Comparison of ENCODE assay signal across 26 cellular contexts in the genomic region with DNA sequence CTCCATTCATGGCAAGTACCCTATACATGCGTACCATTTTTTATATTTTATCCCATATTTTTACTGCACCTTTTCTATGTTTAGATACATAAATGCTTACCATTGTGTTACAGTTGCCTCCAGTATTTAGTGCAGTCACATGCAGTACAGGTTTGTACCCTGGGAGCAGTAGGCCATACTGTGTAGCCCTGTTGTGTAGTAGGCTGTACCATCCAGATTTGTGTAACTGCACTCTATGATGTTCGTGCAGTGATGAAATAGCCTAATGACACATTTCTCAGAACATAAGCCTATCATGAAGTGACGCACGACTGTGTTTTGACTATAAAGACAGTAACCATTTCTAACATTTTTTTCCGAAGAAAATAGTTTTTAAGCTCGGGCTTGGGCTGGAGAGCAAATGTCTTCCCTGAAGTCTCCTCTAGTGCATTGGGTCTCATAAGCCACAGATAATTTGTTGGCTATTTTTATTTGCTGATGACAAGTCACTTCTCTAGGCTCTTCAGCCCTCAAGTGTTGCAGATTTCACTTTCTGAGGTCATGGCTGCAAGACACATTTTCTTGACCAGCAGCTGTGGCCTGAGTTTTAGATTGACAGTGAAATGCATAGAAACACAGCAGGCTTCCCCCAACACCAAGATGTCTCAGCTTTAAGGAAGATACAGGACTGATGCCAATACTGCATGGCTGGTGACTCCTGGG. TPM values are rescaled to one million over a fixed set of nuclear protein-coding genes. Genes with fewer than 3 reads are reported as not detected.
A peak's percentile ranks its signal among the peaks of the same experiment; 100 is the strongest.
DNase-seq lines count a peak whose midpoint lies in the region; ATAC-seq, FAIRE-seq and TF ChIP-seq lines count a peak whose summit lies in the region.
"Had no signal": no experiment of that assay in that cellular context is flagged by ENCODE, and none has a peak within 500 bp of the region (broad histone marks: within the 10 kb centered on the region; RNA-seq: fewer than 3 reads in every experiment).

No MANE protein-coding gene starts in this region.

- peaks cover 40% of the 10 kb centered on the region for H3K4me1 Mint-ChIP-seq in brain
- H3K4me1 Mint-ChIP-seq in CD4-positive, alpha-beta memory T cell = no peaks in the 10 kb centered on the region
- H3K4me1 Mint-ChIP-seq: IgD-negative memory B cell had no signal

- H2BK120ac ChIP-seq in neuronal stem cell (ENCODE audit: low read depth, low read length) = no peak overlapping the region

- H3K9ac ChIP-seq in neuronal stem cell (ENCODE audit: low read depth, low read length, poor library complexity) = no peak overlapping the region
- H3K9ac ChIP-seq: BLaER1 treated with 17β-estradiol and CSF1 and Interleukin-3, amounts not matched to agents 10 nM and 100 nM; KMS-11 had no signal

- no peak overlapping the region for H3K14ac ChIP-seq in neuronal stem cell (ENCODE audit: low read length)

- POLR2A ChIA-PET in CD4-positive, alpha-beta memory T cell (lab: Charles Lee; ENCODE audit: partially characterized antibody) = no interaction called here

- no peak for ATAC-seq in HG03460 (IDR thresholded peaks at IDR 0.05; ENCODE audit: unreplicated experiment)
- ATAC-seq: A549, GM12878 had no signal

- TF ChIP-seq CTCF in brain (conservative IDR thresholded peaks at IDR 0.05) (no peak), left ventricle myocardium inferior (IDR thresholded peaks at IDR 0.05; ENCODE audit: borderline replicate concordance) (no peak), prostate gland (IDR thresholded peaks at IDR 0.05) (no peak)

- no peak overlapping the region for H3K4ac ChIP-seq in neuronal stem cell (ENCODE audit: low read length)

- DNase-seq in HTR-8/SVneo (ENCODE audit: insufficient read length, low spot score) (no peak), left ventricle myocardium inferior (no peak), neuronal stem cell (ENCODE audit: low spot score) (no peak), prostate gland (ENCODE audit: low spot score) (no peak)
- DNase-seq in CD4-positive, alpha-beta memory T cell = no peak
- DNase-seq: AML-193; Caco-2; CD4-positive, alpha-beta T cell; DMS79; EL; GDM1; HCEC 1CT; MM.1S; NCI-H2029 treated with DMSO at 0.1 percent for 48 hours; NCI-H526 treated with DMSO at 0.1 percent for 48 hours; RPMI8226; SHP77 treated with DMSO at 0.1 percent for 48 hours had no signal

- H4K91ac ChIP-seq in neuronal stem cell (ENCODE audit: low read depth, low read length, poor library complexity) = no peak overlapping the region

- CTCF ChIA-PET in CD4-positive, alpha-beta memory T cell (lab: Charles Lee; ENCODE audit: partially characterized antibody) = no interaction called here

- H3K36me3 Mint-ChIP-seq in brain = peaks cover 28% of the 10 kb centered on the region
- H3K36me3 Mint-ChIP-seq in CD4-positive, alpha-beta memory T cell = no peaks in the 10 kb centered on the region
- H3K36me3 Mint-ChIP-seq: IgD-negative memory B cell had no signal

- H3K4me1 ChIP-seq in left ventricle myocardium inferior = peaks cover 53% of the 10 kb centered on the region
- H3K4me1 ChIP-seq in neuronal stem cell (ENCODE audit: control insufficient read depth in 2 of 2, insufficient read depth in 1 of 2, low read depth in 1 of 2, low read length in 2 of 2) = peaks cover 8 to 14% of the 10 kb centered on the region in 2 donors
- no peaks in the 10 kb centered on the region for H3K4me1 ChIP-seq in prostate gland (replicated peaks)
- no peaks in the 10 kb centered on the region for H3K4me1 ChIP-seq in CD4-positive, alpha-beta memory T cell (ENCODE audit: insufficient read depth, low read length)

- H3K27ac ChIP-seq in left ventricle myocardium inferior (replicated peaks) (peak overlapping the region; percentile 50), neuronal stem cell (replicated peaks; ENCODE audit: low read length) (no peak overlapping the region), prostate gland (no peak overlapping the region)
- no peak overlapping the region for H3K27ac ChIP-seq in CD4-positive, alpha-beta memory T cell (ENCODE audit: low read depth, low read length)
- H3K27ac ChIP-seq: A549; BLaER1 treated with 17β-estradiol and CSF1 and Interleukin-3, amounts not matched to agents 10 nM and 100 nM; KMS-11; SK-N-MC had no signal

- no peak overlapping the region for H2AK5ac ChIP-seq in neuronal stem cell (ENCODE audit: low read depth, low read length)

- H3K27me3 ChIP-seq in left ventricle myocardium inferior (ENCODE audit: low read depth) = no peaks in the 10 kb centered on the region
- H3K27me3 ChIP-seq in neuronal stem cell (ENCODE audit: control insufficient read depth in 3 of 3, insufficient read depth in 3 of 3, low read depth in 1 of 3, low read length in 3 of 3) = no peaks in the 10 kb centered on the region
- H3K27me3 ChIP-seq in prostate gland (replicated peaks; ENCODE audit: insufficient read depth) = no peaks in the 10 kb centered on the region
- H3K27me3 ChIP-seq in CD4-positive, alpha-beta memory T cell (ENCODE audit: insufficient read depth, low read length) = no peaks in the 10 kb centered on the region
- H3K27me3 ChIP-seq: BLaER1 treated with 17β-estradiol and CSF1 and Interleukin-3, amounts not matched to agents 10 nM and 100 nM had no signal

- no peak overlapping the region for H3K4me3 Mint-ChIP-seq in brain
- H3K4me3 Mint-ChIP-seq in CD4-positive, alpha-beta memory T cell = no peak overlapping the region
- H3K4me3 Mint-ChIP-seq: CD4-positive, alpha-beta T cell; IgD-negative memory B cell had no signal

- H3K9me3 Mint-ChIP-seq in brain = peaks cover 0 to 5% (median 4%) of the 10 kb centered on the region in 5 experiments
- H3K9me3 Mint-ChIP-seq in CD4-positive, alpha-beta memory T cell = peaks cover 0 to 4% (median 0%) of the 10 kb centered on the region in 8 donors
- H3K9me3 Mint-ChIP-seq: CD4-positive, alpha-beta T cell; IgD-negative memory B cell had no signal

- TF ChIP-seq POLR2A in prostate gland (IDR thresholded peaks at IDR 0.05) = no peak

- H4K8ac ChIP-seq in neuronal stem cell (ENCODE audit: low read depth, low read length) = no peak overlapping the region

- H2BK15ac ChIP-seq in neuronal stem cell (ENCODE audit: low read length) = no peak overlapping the region

- H3K18ac ChIP-seq in neuronal stem cell (ENCODE audit: low read length) = peak overlapping the region; percentile 57

- peaks cover 3% of the 10 kb centered on the region for H3K27me3 Mint-ChIP-seq in brain
- no peaks in the 10 kb centered on the region for H3K27me3 Mint-ChIP-seq in CD4-positive, alpha-beta memory T cell
- H3K27me3 Mint-ChIP-seq: CD4-positive, alpha-beta T cell had no signal

- no peak overlapping the region for H2BK5ac ChIP-seq in neuronal stem cell (ENCODE audit: low read length)

- intact Hi-C loops in left ventricle myocardium inferior (cut with micrococcal nuclease) (no loop called here), prostate gland (cut with DNase I) (no loop called here)
- intact Hi-C loops in CD4-positive, alpha-beta memory T cell (cut with micrococcal nuclease) = no loop called here

- no peak overlapping the region for H2AFZ ChIP-seq in neuronal stem cell (ENCODE audit: low read length)

- FAIRE-seq in HTR-8/SVneo (lab: Jason Lieb, UNC) = peak; percentile 38
- FAIRE-seq: A549, GM12878, H1 had no signal

- H3K9me3 ChIP-seq in left ventricle myocardium inferior (replicated peaks) (no peaks in the 10 kb centered on the region), neuronal stem cell (replicated peaks in 1 of 2; ENCODE audit: control insufficient read depth in 2 of 2, insufficient read depth in 1 of 2, low read depth in 1 of 2, low read length in 2 of 2) (peaks cover 0 to 2% of the 10 kb centered on the region in 2 donors), prostate gland (no peaks in the 10 kb centered on the region)
- no peaks in the 10 kb centered on the region for H3K9me3 ChIP-seq in CD4-positive, alpha-beta memory T cell (ENCODE audit: control insufficient read depth in 1 of 2, low read length in 2 of 2)
- H3K9me3 ChIP-seq: A549, Caco-2 had no signal

- H3K36me3 ChIP-seq in left ventricle myocardium inferior (no peaks in the 10 kb centered on the region), neuronal stem cell (replicated peaks in 1 of 2; ENCODE audit: control insufficient read depth in 2 of 2, insufficient read depth in 2 of 2, low read length in 2 of 2) (no peaks in the 10 kb centered on the region), prostate gland (no peaks in the 10 kb centered on the region)
- H3K36me3 ChIP-seq in CD4-positive, alpha-beta memory T cell (ENCODE audit: insufficient read depth, low read length) = no peaks in the 10 kb centered on the region

- no peak overlapping the region for H3K4me2 ChIP-seq in neuronal stem cell (ENCODE audit: insufficient read depth, low read length, poor library complexity, severe bottlenecking)
- H3K4me2 ChIP-seq: A549; BLaER1 treated with 17β-estradiol and CSF1 and Interleukin-3, amounts not matched to agents 10 nM and 100 nM; KMS-11 had no signal

- H3K23ac ChIP-seq in neuronal stem cell (ENCODE audit: low read depth, low read length, poor library complexity) = no peak overlapping the region

- H3K27ac Mint-ChIP-seq in brain = peak overlapping the region in 3 of 5 experiments; percentile 57 to 82 (median 59)
- H3K27ac Mint-ChIP-seq in CD4-positive, alpha-beta memory T cell = no peak overlapping the region
- H3K27ac Mint-ChIP-seq: CD4-positive, alpha-beta T cell; IgD-negative memory B cell had no signal

- no peak overlapping the region for H2BK12ac ChIP-seq in neuronal stem cell (ENCODE audit: low read length)

- H3K79me1 ChIP-seq in neuronal stem cell (ENCODE audit: low read depth, low read length) = no peaks in the 10 kb centered on the region

- no peak overlapping the region for H3K4me3 ChIP-seq in left ventricle myocardium inferior
- H3K4me3 ChIP-seq in neuronal stem cell (ENCODE audit: low read length in 2 of 2) = no peak overlapping the region
- no peak overlapping the region for H3K4me3 ChIP-seq in prostate gland
- no peak overlapping the region for H3K4me3 ChIP-seq in CD4-positive, alpha-beta memory T cell (ENCODE audit: low read length in 2 of 2)
- H3K4me3 ChIP-seq: A549; BLaER1 treated with 17β-estradiol and CSF1 and Interleukin-3, amounts not matched to agents 10 nM and 100 nM; GM12878; SK-N-MC had no signal

- no CpG with 5 or more reads among the region's 6 CpGs for WGBS in neuronal stem cell (ENCODE audit: extremely low coverage in 2 of 2, insufficient read length in 2 of 2, insufficient replicate concordance in 1 of 2), 2 donors
- 94% methylated on average over 6 of the region's 6 CpGs for WGBS in prostate gland

RNA-seq across cellular contexts. Expression of a gene that starts 26.8 kb away (rescaled TPM):
- 15.5 TPM for polyA plus RNA-seq in brain (ENCODE audit: insufficient read depth, low read depth, low replicate concordance)
- total RNA-seq in left ventricle myocardium inferior (74.4 TPM), prostate gland (10 to 100 TPM; 38.6 to 77.8 TPM)
- 5.7 TPM for polyA plus RNA-seq in neuronal stem cell (2013, experiment 1 of 2)
- 5.4 TPM for polyA plus RNA-seq in neuronal stem cell (2013, experiment 2 of 2)
- under 1 TPM; 0.19 to 0.41 TPM for total RNA-seq in CD4-positive, alpha-beta memory T cell
- polyA plus RNA-seq in CD4-positive, alpha-beta memory T cell = under 1 TPM; 0.32 to 0.37 TPM
- total RNA-seq: CD4-positive, alpha-beta T cell had no signal

RNA-seq across cellular contexts. Expression of a gene that starts 30.7 kb away (rescaled TPM):
- 0.81 TPM for polyA plus RNA-seq in brain (ENCODE audit: insufficient read depth, low read depth, low replicate concordance)
- total RNA-seq in left ventricle myocardium inferior (2.1 TPM), prostate gland (10 to 100 TPM in 1 of 2 donors, 1 to 10 TPM in 1; 3.2 to 25.3 TPM)
- polyA plus RNA-seq in neuronal stem cell (2013, experiment 1 of 2) = 0.07 TPM
- polyA plus RNA-seq in neuronal stem cell (2013, experiment 2 of 2) = 0.04 TPM
- not detected for total RNA-seq in CD4-positive, alpha-beta memory T cell
- polyA plus RNA-seq in CD4-positive, alpha-beta memory T cell = not detected
- total RNA-seq: Caco-2; CD4-positive, alpha-beta T cell; GM12878; H1 had no signal
- polyA plus RNA-seq: IgD-negative memory B cell had no signal

Comparison
In these comparisons a context has a peak if more than half of its experiments do, and no peak if none do; other contexts are left out.
1. H3K27ac Mint-ChIP-seq: peak in brain (3 of 5); none in CD4-positive, alpha-beta memory T cell (0 of 7).
2. RNA of a gene that starts 26.8 kb away (total RNA-seq): 38.6 to 77.8 TPM in prostate gland and 74.4 TPM in left ventricle myocardium inferior (single experiment); 0.19 to 0.41 TPM in CD4-positive, alpha-beta memory T cell; every median in the first group is over 10 times any median in the second.